ENCODE assay signal across 8 cellular contexts in genomic region chr11:107457205-107457557, GRCh38. TPM values are rescaled to one million over a fixed set of nuclear protein-coding genes. Genes with fewer than 3 reads are reported as not detected.
A peak's percentile ranks its signal among the peaks of the same experiment; 100 is the strongest.
DNase-seq lines count a peak whose midpoint lies in the region; ATAC-seq and TF ChIP-seq lines count a peak whose summit lies in the region.

No MANE protein-coding gene starts in this region.

- no peaks in the 10 kb centered on the region for H3K27me3 ChIP-seq in RWPE2 (ENCODE audit: insufficient read depth, poor library complexity, severe bottlenecking)
- no peaks in the 10 kb centered on the region for H3K27me3 ChIP-seq in ectodermal cell (ENCODE audit: control insufficient read depth, insufficient read depth, low read length, poor library complexity, severe bottlenecking)
- no peaks in the 10 kb centered on the region for H3K27me3 ChIP-seq in muscle layer of colon (ENCODE audit: control insufficient read depth in 1 of 2, insufficient read depth in 2 of 2, low read length in 2 of 2)

- ATAC-seq in GM18517 (IDR thresholded peaks at IDR 0.05; ENCODE audit: unreplicated experiment) (peak; percentile 33), HG02981 (IDR thresholded peaks at IDR 0.05; ENCODE audit: unreplicated experiment) (peak; percentile 32), RWPE2 (ENCODE audit: low read depth) (peak; percentile 55)

- H3K9ac ChIP-seq in muscle layer of colon (ENCODE audit: low read length) = peak overlapping the region; percentile 95

- peak overlapping the region; percentile 89 for H3K4me3 ChIP-seq in AG04449 (ENCODE audit: low read depth, low read length)
- H3K4me3 ChIP-seq in RWPE2 (ENCODE audit: severe bottlenecking) = peak overlapping the region; percentile 56
- peak overlapping the region; percentile 95 for H3K4me3 ChIP-seq in ectodermal cell (ENCODE audit: insufficient read depth, low read depth, low read length)
- peak overlapping the region; percentile 80 to 99 for H3K4me3 ChIP-seq in muscle layer of colon (ENCODE audit: low read depth in 1 of 2, low read length in 2 of 2)

- no peak for DNase-seq in AG04449 (ENCODE audit: low read depth, low spot score)
- no peak for DNase-seq in RWPE2 (ENCODE audit: low spot score)
- no peak for DNase-seq in OCI-M2 (lab: John Stamatoyannopoulos, UW; ENCODE audit: unreplicated experiment)
- no peak for DNase-seq in central memory CD4-positive, alpha-beta T cell

- H3K4me1 ChIP-seq in RWPE2 (ENCODE audit: insufficient read depth, poor library complexity, severe bottlenecking) (peaks cover 13% of the 10 kb centered on the region), ectodermal cell (ENCODE audit: control insufficient read depth, insufficient read depth, low read length) (no peaks in the 10 kb centered on the region), muscle layer of colon (ENCODE audit: insufficient read depth, low read length) (peaks cover 9% of the 10 kb centered on the region)

- peaks cover 31% of the 10 kb centered on the region for H3K36me3 ChIP-seq in RWPE2 (ENCODE audit: low read depth)
- peaks cover 8% of the 10 kb centered on the region for H3K36me3 ChIP-seq in ectodermal cell (ENCODE audit: control insufficient read depth, insufficient read depth, low read length)
- H3K36me3 ChIP-seq in muscle layer of colon (ENCODE audit: insufficient read depth, low read length) = peaks cover 13% of the 10 kb centered on the region

- H3K9me3 ChIP-seq in RWPE2 (ENCODE audit: severe bottlenecking) (no peaks in the 10 kb centered on the region), ectodermal cell (ENCODE audit: control insufficient read depth, low read length) (no peaks in the 10 kb centered on the region), muscle layer of colon (ENCODE audit: low read length) (no peaks in the 10 kb centered on the region)

- H3K27ac ChIP-seq in RWPE2 (ENCODE audit: poor library complexity, severe bottlenecking) = peak overlapping the region; percentile 5
- H3K27ac ChIP-seq in ectodermal cell (ENCODE audit: insufficient read depth, low read depth, low read length, poor library complexity, severe bottlenecking) = no peak overlapping the region
- H3K27ac ChIP-seq in muscle layer of colon (ENCODE audit: low read depth, low read length) = peak overlapping the region; percentile 70

- no peak for TF ChIP-seq CTCF in AG04449 (IDR thresholded peaks at IDR 0.05; ENCODE audit: insufficient read depth, low read length, missing control alignments)
- TF ChIP-seq CTCF in RWPE2 (IDR thresholded peaks at IDR 0.05; ENCODE audit: poor library complexity, severe bottlenecking) = no peak

- CTCF ChIA-PET in AG04449 (lab: Yijun Ruan, JAX) = interaction anchor here (0.9 to 1.6 kb wide), 5 partner anchors 10 to 232 kb away, joined by 3 to 4 read pairs (median 3); no protein-coding TSS in a partner anchor

- POLR2A ChIA-PET in AG04449 (lab: Yijun Ruan, JAX) = no interaction called here

- 1 to 2% methylated on average over 6 of the region's 6 CpGs for WGBS in ectodermal cell, 2 experiments

RNA-seq across cellular contexts. Expression of gene CWF19L2, which starts 0.4 kb away (rescaled TPM):
- 19.5 TPM for polyA plus RNA-seq in ectodermal cell (2013, experiment 1 of 4)
- polyA plus RNA-seq in ectodermal cell (2013, experiment 2 of 4) = 19.7 TPM
- 14.4 TPM for polyA plus RNA-seq in ectodermal cell (2013, experiment 3 of 4)
- polyA plus RNA-seq in ectodermal cell (2013, experiment 4 of 4) = 16.4 TPM
